ENCODE assay signal across 9 cellular contexts in genomic region chr7:115475774-115476407, GRCh38.
DNase-seq lines count a peak whose midpoint lies in the region; ATAC-seq and TF ChIP-seq lines count a peak whose summit lies in the region.
"Had no signal": no experiment of that assay in that cellular context is flagged by ENCODE, and none has a peak within 500 bp of the region (broad histone marks: within the 10 kb centered on the region; RNA-seq: fewer than 3 reads in every experiment).

No MANE protein-coding gene starts in this region.

- no peaks in the 10 kb centered on the region for H3K36me3 Mint-ChIP-seq in activated naive CD4-positive, alpha-beta T cell treated with anti-CD3 and anti-CD28 coated beads, Interleukin-2, amount 50 U/mL, for 72 hours
- H3K36me3 Mint-ChIP-seq in stimulated activated effector memory CD8-positive, alpha-beta T cell treated with anti-CD3 and anti-CD28 coated beads, Interleukin-12 subunit alpha, Interleukin-12 subunit beta, amount 100 ng/mL, for 72 hours, result no peaks in the 10 kb centered on the region

- ATAC-seq in activated naive CD4-positive, alpha-beta T cell treated with anti-CD3 and anti-CD28 coated beads, Interleukin-2, amount 50 U/mL, for 72 hours, result no peak
- peak; percentile 70 for ATAC-seq in stimulated activated effector memory CD8-positive, alpha-beta T cell treated with anti-CD3 and anti-CD28 coated beads, Interleukin-12 subunit alpha, Interleukin-12 subunit beta, amount 100 ng/mL, for 72 hours
- ATAC-seq in GM19351 (IDR thresholded peaks at IDR 0.05; ENCODE audit: unreplicated experiment), result no peak

- H3K9me3 Mint-ChIP-seq in activated naive CD4-positive, alpha-beta T cell treated with anti-CD3 and anti-CD28 coated beads, Interleukin-2, amount 50 U/mL, for 72 hours, result peaks cover 0 to 3% of the 10 kb centered on the region in 2 donors
- no peaks in the 10 kb centered on the region for H3K9me3 Mint-ChIP-seq in stimulated activated effector memory CD8-positive, alpha-beta T cell treated with anti-CD3 and anti-CD28 coated beads, Interleukin-12 subunit alpha, Interleukin-12 subunit beta, amount 100 ng/mL, for 72 hours

- no peak overlapping the region for H3K27ac Mint-ChIP-seq in activated naive CD4-positive, alpha-beta T cell treated with anti-CD3 and anti-CD28 coated beads, Interleukin-2, amount 50 U/mL, for 72 hours
- no peak overlapping the region for H3K27ac Mint-ChIP-seq in stimulated activated effector memory CD8-positive, alpha-beta T cell treated with anti-CD3 and anti-CD28 coated beads, Interleukin-12 subunit alpha, Interleukin-12 subunit beta, amount 100 ng/mL, for 72 hours

- TF ChIP-seq CTCF in fibroblast of villous mesenchyme (IDR thresholded peaks at IDR 0.05; ENCODE audit: insufficient read depth, low read depth, low read length), result peak; percentile 10

- H3K4me3 ChIP-seq in fibroblast of villous mesenchyme (ENCODE audit: low read depth, low read length), result no peak overlapping the region

- H3K4me1 Mint-ChIP-seq in stimulated activated effector memory CD8-positive, alpha-beta T cell treated with anti-CD3 and anti-CD28 coated beads, Interleukin-12 subunit alpha, Interleukin-12 subunit beta, amount 100 ng/mL, for 72 hours, result peaks cover 15% of the 10 kb centered on the region

- peak; percentile 11 for DNase-seq in activated naive CD4-positive, alpha-beta T cell treated with Interleukin-2 at 50 U/mL for 16 hours
- DNase-seq in activated naive CD4-positive, alpha-beta T cell treated with anti-CD3 and anti-CD28 coated beads, Interleukin-2, amount 50 U/mL, for 72 hours (ENCODE audit: low spot score in 2 of 2), result no peak
- DNase-seq in NCI-H2171 (lab: John Stamatoyannopoulos, UW) (peak; percentile 12), fibroblast of villous mesenchyme (ENCODE audit: low read depth) (no peak), NCI-H128 (lab: John Stamatoyannopoulos, UW; ENCODE audit: unreplicated experiment) (no peak), DMS153 (lab: John Stamatoyannopoulos, UW) (no peak)
- DNase-seq in stimulated activated effector memory CD8-positive, alpha-beta T cell treated with anti-CD3 and anti-CD28 coated beads, Interleukin-12 subunit alpha, Interleukin-12 subunit beta, amount 100 ng/mL, for 72 hours (ENCODE audit: low spot score in 2 of 2), result no peak
- DNase-seq: Calu3 had no signal

- H3K4me3 Mint-ChIP-seq in stimulated activated effector memory CD8-positive, alpha-beta T cell treated with anti-CD3 and anti-CD28 coated beads, Interleukin-12 subunit alpha, Interleukin-12 subunit beta, amount 100 ng/mL, for 72 hours, result peak overlapping the region; percentile 2

Comparison
In these comparisons a context has a peak if more than half of its experiments do, and no peak if none do; other contexts are left out.
1. DNase-seq: peak in activated naive CD4-positive, alpha-beta T cell treated with Interleukin-2 at 50 U/mL for 16 hours (single experiment) and NCI-H2171 (single experiment); none in activated naive CD4-positive, alpha-beta T cell treated with anti-CD3 and anti-CD28 coated beads, Interleukin-2, amount 50 U/mL, for 72 hours (0 of 2), fibroblast of villous mesenchyme (single experiment), stimulated activated effector memory CD8-positive, alpha-beta T cell treated with anti-CD3 and anti-CD28 coated beads, Interleukin-12 subunit alpha, Interleukin-12 subunit beta, amount 100 ng/mL, for 72 hours (0 of 2), NCI-H128 (single experiment) and DMS153 (single experiment).